In the genomic region with DNA sequence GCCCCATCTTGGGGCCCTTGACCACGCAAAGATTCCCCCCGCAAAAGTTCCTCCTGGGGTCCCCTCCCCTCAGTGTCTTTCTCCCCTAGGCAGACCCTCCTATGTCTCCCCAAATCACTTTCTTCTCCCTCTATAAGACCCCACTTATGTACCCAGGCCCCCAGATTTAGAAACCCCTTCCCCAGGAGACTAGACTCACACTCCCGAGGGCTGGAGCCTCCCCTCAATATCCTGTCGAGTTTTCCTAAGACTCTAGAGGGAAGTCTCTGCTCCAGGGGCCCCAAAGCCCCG, we compare ENCODE assay signal across 8 cellular contexts. TPM values are rescaled to one million over a fixed set of nuclear protein-coding genes. Genes with fewer than 3 reads are reported as not detected.
DNase-seq lines count a peak whose midpoint lies in the region; ATAC-seq and TF ChIP-seq lines count a peak whose summit lies in the region.

No MANE protein-coding gene starts in this region.

- peaks cover 31% of the 10 kb centered on the region for H3F3A ChIP-seq in GM23338 (replicated peaks; ENCODE audit: low read depth)

- peaks cover 28% of the 10 kb centered on the region for H3K4me1 ChIP-seq in GM23338 (ENCODE audit: insufficient read depth)
- H3K4me1 ChIP-seq in foreskin keratinocyte, result no peaks in the 10 kb centered on the region

- peaks cover 61% of the 10 kb centered on the region for H3K79me2 ChIP-seq in GM23338 (replicated peaks; ENCODE audit: insufficient read depth)

- H3K27me3 ChIP-seq in GM23338 (ENCODE audit: insufficient read depth) (peaks cover 6% of the 10 kb centered on the region), foreskin keratinocyte (no peaks in the 10 kb centered on the region)

- peak overlapping the region; percentile 94 for H3K27ac ChIP-seq in GM23338 (ENCODE audit: low read depth)
- H3K27ac ChIP-seq in foreskin keratinocyte, result peak overlapping the region; percentile 86

- TF ChIP-seq CTCF in GM23338 (conservative IDR thresholded peaks at IDR 0.05; ENCODE audit: low read depth in 2 of 2) (no peak), foreskin keratinocyte (conservative IDR thresholded peaks at IDR 0.05) (no peak)

- H3K36me3 Mint-ChIP-seq in GM23338 (ENCODE audit: low read depth) (peaks cover 57% of the 10 kb centered on the region), T-helper 17 cell (ENCODE audit: low read depth) (no peaks in the 10 kb centered on the region)

- H3K4me3 Mint-ChIP-seq in GM23338 (peak overlapping the region; percentile 97), T-helper 17 cell (peak overlapping the region; percentile 95)

- peaks cover 33% of the 10 kb centered on the region for H4K20me1 ChIP-seq in GM23338 (replicated peaks; ENCODE audit: insufficient read depth)

- H3K4me3 ChIP-seq in GM23338 (peak overlapping the region; percentile 98), skeletal muscle cell (ENCODE audit: low read depth, low read length) (peak overlapping the region; percentile 84)

- H3K9me3 ChIP-seq in T-helper 17 cell (ENCODE audit: control insufficient read depth, low read length, poor library complexity, severe bottlenecking), result no peaks in the 10 kb centered on the region

- H3K9me2 ChIP-seq in GM23338 (ENCODE audit: insufficient read depth), result no peaks in the 10 kb centered on the region

- peaks cover 5% of the 10 kb centered on the region; the same call in 1 of the 3 replicates for H3K9me3 Mint-ChIP-seq in GM23338

- H3K4me1 Mint-ChIP-seq in GM23338 (peaks cover 39% of the 10 kb centered on the region), T-helper 17 cell (peaks cover 53% of the 10 kb centered on the region)

- peaks cover 28% of the 10 kb centered on the region for H3K36me3 ChIP-seq in GM23338 (ENCODE audit: insufficient read depth)

- H3K27me3 Mint-ChIP-seq in GM23338 (ENCODE audit: insufficient read depth, low read depth, poor library complexity) (peaks cover 40% of the 10 kb centered on the region), T-helper 17 cell (no peaks in the 10 kb centered on the region)

- ATAC-seq in GM23338, result no peak
- no peak for ATAC-seq in T-helper 17 cell
- ATAC-seq in foreskin keratinocyte, result no peak
- no peak for ATAC-seq in HG03095 (IDR thresholded peaks at IDR 0.05; ENCODE audit: unreplicated experiment)
- ATAC-seq in HG03159 (IDR thresholded peaks at IDR 0.05; ENCODE audit: unreplicated experiment), result no peak

- no peak overlapping the region for H2AFZ ChIP-seq in GM23338

- DNase-seq in GM23338 (ENCODE audit: low spot score), result no peak
- DNase-seq in T-helper 17 cell, result no peak
- DNase-seq in foreskin keratinocyte, result no peak
- no peak for DNase-seq in skeletal muscle cell (ENCODE audit: low read depth)
- DNase-seq in iPS-NIHi11 (ENCODE audit: low spot score), result no peak
- no peak for DNase-seq in UCSD-AML1 (lab: John Stamatoyannopoulos, UW; ENCODE audit: unreplicated experiment)

- H3K27ac Mint-ChIP-seq in GM23338 (peak overlapping the region; percentile 100), T-helper 17 cell (peak overlapping the region; percentile 94)

- H3K4me2 ChIP-seq in GM23338, result peak overlapping the region; percentile 99

TF ChIP-seq in GM23338, 12 proteins besides CTCF, POLR2A, EP300 and RAD21:
- TF ChIP-seq NANOG (IDR thresholded peaks at IDR 0.05; ENCODE audit: borderline replicate concordance) (no peak), STAT1 (IDR thresholded peaks at IDR 0.05; ENCODE audit: unreplicated experiment) (no peak)

RNA-seq across cellular contexts. Expression of gene SLC1A5, which starts 1.4 kb away (rescaled TPM):
- 249 and 272 TPM in 2 replicates for total RNA-seq in GM23338 (2014; rRNA removed; shearing (Covaris generic))
- polyA plus RNA-seq in GM23338 (2016; fragmentation: Nextera tagmentation; extraction: Ambion mirVana) (103 and 109 TPM in 2 replicates), foreskin keratinocyte (237 and 281 TPM in 2 replicates)
- total RNA-seq in T-helper 17 cell (10 to 100 TPM; 13.6 to 15.9 TPM), foreskin keratinocyte (176 and 218 TPM in 2 replicates)

RNA-seq across cellular contexts. Expression of gene STRN4, which starts 40.7 kb away (rescaled TPM):
- 131 and 140 TPM in 2 replicates for total RNA-seq in GM23338 (2014; rRNA removed; shearing (Covaris generic))
- 58.0 and 62.1 TPM in 2 replicates for polyA plus RNA-seq in GM23338 (2016; fragmentation: Nextera tagmentation; extraction: Ambion mirVana)
- 100 to 1,000 TPM; 108 to 145 TPM for total RNA-seq in T-helper 17 cell
- 66.6 and 68.4 TPM in 2 replicates for total RNA-seq in foreskin keratinocyte
- polyA plus RNA-seq in foreskin keratinocyte, result 58.0 and 58.2 TPM in 2 replicates

RNA-seq across cellular contexts. Expression of gene FKRP, which starts 41.1 kb away (rescaled TPM):
- 25.5 and 31.9 TPM in 2 replicates for total RNA-seq in GM23338 (2014; rRNA removed; shearing (Covaris generic))
- 8.9 and 11.5 TPM in 2 replicates for polyA plus RNA-seq in GM23338 (2016; fragmentation: Nextera tagmentation; extraction: Ambion mirVana)
- 10 to 100 TPM; 22.5 to 23.3 TPM for total RNA-seq in T-helper 17 cell
- total RNA-seq in foreskin keratinocyte, result 11.9 and 14.8 TPM in 2 replicates
- polyA plus RNA-seq in foreskin keratinocyte, result 9.9 and 10.0 TPM in 2 replicates

Comparison
In these comparisons a context has a peak if more than half of its experiments do, and no peak if none do; other contexts are left out.
1. RNA of gene SLC1A5, which starts 1.4 kb away (total RNA-seq): 249 to 272 TPM in GM23338 and 176 to 218 TPM in foreskin keratinocyte; 13.6 to 15.9 TPM in T-helper 17 cell; every median in the first group is over 10 times any median in the second.